In the genomic region with DNA sequence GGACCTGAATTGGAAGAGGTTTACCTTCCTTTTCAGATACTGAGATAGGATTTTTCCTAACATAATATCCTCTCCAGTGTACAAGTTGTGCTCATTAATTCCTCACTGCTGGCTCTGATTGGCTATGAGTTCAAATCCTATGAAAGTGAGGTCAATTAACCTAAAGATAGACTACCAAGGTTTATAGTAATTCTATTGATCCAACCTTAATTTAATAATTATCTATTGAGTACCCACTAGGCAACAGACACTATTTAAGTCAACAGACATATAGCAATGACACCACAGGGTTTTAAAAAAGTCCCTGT, we compare ENCODE assay signal across 17 cellular contexts.
DNase-seq lines count a peak whose midpoint lies in the region; ATAC-seq, FAIRE-seq and TF ChIP-seq lines count a peak whose summit lies in the region.
"Had no signal": no experiment of that assay in that cellular context is flagged by ENCODE, and none has a peak within 500 bp of the region (broad histone marks: within the 10 kb centered on the region; RNA-seq: fewer than 3 reads in every experiment).

No MANE protein-coding gene starts in this region.

- H3K27me3 Mint-ChIP-seq in MCF 10A (ENCODE audit: insufficient read depth, unreplicated experiment) (no peaks in the 10 kb centered on the region), endothelial cell (ENCODE audit: unreplicated experiment) (no peaks in the 10 kb centered on the region)

- H2AFZ ChIP-seq in mammary epithelial cell (ENCODE audit: low read depth, low read length): peak overlapping the region; percentile 91
- peak overlapping the region; percentile 13 for H2AFZ ChIP-seq in GM12878 (ENCODE audit: control insufficient read depth, low read depth, low read length)

- H3K4me1 Mint-ChIP-seq in MCF 10A (ENCODE audit: insufficient read depth, unreplicated experiment) (peaks cover 6% of the 10 kb centered on the region), endothelial cell (ENCODE audit: unreplicated experiment) (peaks cover 3% of the 10 kb centered on the region)

- TF ChIP-seq RAD21 in GM12878 (IDR thresholded peaks at IDR 0.05; ENCODE audit: insufficient read depth, low read depth, low read length): no peak

- BruUV-seq in mammary epithelial cell (replicated peaks; lab: Mats Ljungman, UMichigan) (no TSS peak), MCF 10A (replicated peaks; lab: Mats Ljungman, UMichigan) (no TSS peak), GM12878 (replicated peaks; lab: Mats Ljungman, UMichigan) (no TSS peak)

- H3K9me3 ChIP-seq in mammary epithelial cell (replicated peaks; ENCODE audit: insufficient read depth, low read length): no peaks in the 10 kb centered on the region
- no peaks in the 10 kb centered on the region for H3K9me3 ChIP-seq in GM12878 (replicated peaks; ENCODE audit: control insufficient read depth, insufficient read depth, low read length)
- H3K9me3 ChIP-seq: gastrocnemius medialis, Peyer's patch, sigmoid colon, tibial nerve had no signal

- no peak for TF ChIP-seq EP300 in GM12878 (IDR thresholded peaks at IDR 0.05; ENCODE audit: borderline replicate concordance in 1 of 2, control insufficient read depth in 1 of 2, low read depth in 2 of 2, low read length in 2 of 2)

- intact Hi-C loops in mammary epithelial cell (cut with micrococcal nuclease) (no loop called here), MCF 10A (cut with micrococcal nuclease) (loop anchor here (1.0 to 2.0 kb wide), 2 partner anchors 86 to 404 kb away; no protein-coding TSS in a partner anchor), GM12878 (cut with micrococcal nuclease; ENCODE audit: unreplicated experiment) (loop anchor here (2.0 to 5.0 kb wide), 4 partner anchors 33 to 404 kb away; no protein-coding TSS in a partner anchor)

- DNase-seq in mammary epithelial cell (no peak), MCF 10A (ENCODE audit: unreplicated experiment) (no peak), GM12878 (ENCODE audit: low read depth, low spot score) (no peak), HuH-7 (ENCODE audit: low spot score) (no peak), NOMO-1 (lab: John Stamatoyannopoulos, UW; ENCODE audit: unreplicated experiment in 2 of 2) (no peak), endothelial cell (ENCODE audit: low spot score) (no peak), COR-L47 (lab: John Stamatoyannopoulos, UW) (no peak)
- DNase-seq: DMS153, NCI-H526 treated with DMSO at 0.1 percent for 48 hours, sigmoid colon had no signal

- no peaks in the 10 kb centered on the region for H3K27me3 ChIP-seq in mammary epithelial cell (ENCODE audit: insufficient read depth, low read length)
- H3K27me3 ChIP-seq in GM12878 (replicated peaks in 1 of 2; ENCODE audit: control insufficient read depth in 2 of 2, insufficient read depth in 2 of 2, low read length in 1 of 2): no peaks in the 10 kb centered on the region
- H3K27me3 ChIP-seq: gastrocnemius medialis, Peyer's patch, sigmoid colon, tibial nerve had no signal

- CTCF ChIA-PET in mammary epithelial cell (lab: Charles Lee; ENCODE audit: low non-redundant PET): interaction anchor here (0.6 kb wide), 1 partner anchor 403 kb away, joined by 11 read pairs; no protein-coding TSS in a partner anchor
- CTCF ChIA-PET in MCF 10A (lab: Yijun Ruan, JAX): interaction anchor here (0.6 to 2.8 kb wide), 7 partner anchors 11 to 403 kb away, joined by 3 to 9 read pairs (median 5); no protein-coding TSS in a partner anchor
- CTCF ChIA-PET in GM12878 (lab: Yijun Ruan, JAX): interaction anchor here (0.6 to 4.2 kb wide), 23 partner anchors 10 to 403 kb away, joined by 3 to 41 read pairs (median 6); no protein-coding TSS in a partner anchor

- H3K4me3 ChIP-seq in mammary epithelial cell (replicated peaks in 1 of 3; ENCODE audit: insufficient read depth in 1 of 3, low read depth in 2 of 3, low read length in 3 of 3) (no peak overlapping the region), GM12878 (no peak overlapping the region)
- H3K4me3 ChIP-seq: gastrocnemius medialis, Peyer's patch, sigmoid colon, tibial nerve had no signal

- peaks cover 12% of the 10 kb centered on the region for H3K4me1 ChIP-seq in mammary epithelial cell (ENCODE audit: insufficient read depth, low read length)
- 0 out of 2 replicates have a peak, but pooled peaks cover 2% of the 10 kb centered on the region for H3K4me1 ChIP-seq in GM12878 (ENCODE audit: control insufficient read depth, insufficient read depth, low read length)
- H3K4me1 ChIP-seq: gastrocnemius medialis, parathyroid adenoma, Peyer's patch, sigmoid colon, tibial nerve had no signal

- H3K27ac Mint-ChIP-seq in MCF 10A (ENCODE audit: low read depth, unreplicated experiment) (no peak overlapping the region), endothelial cell (ENCODE audit: unreplicated experiment) (no peak overlapping the region)
- H3K27ac Mint-ChIP-seq: stimulated activated naive B cell treated with anti-CD40 and anti-IgM and Interleukin-4, amounts not matched to agents 10 μg/mL and 1 μg/mL and 100 μg/mL, for 72 hours had no signal

- TF ChIP-seq POLR2A in GM12878 (IDR thresholded peaks at IDR 0.05; ENCODE audit: low read depth, low read length): no peak

- no peak overlapping the region for H3K9ac ChIP-seq in mammary epithelial cell (ENCODE audit: insufficient read depth, low read length)
- H3K9ac ChIP-seq in GM12878 (ENCODE audit: control insufficient read depth, insufficient read depth, low read length): no peak overlapping the region
- H3K9ac ChIP-seq: parathyroid adenoma had no signal

- RAD21 ChIA-PET in GM12878 (lab: Charles Lee; ENCODE audit: unreplicated experiment): interaction anchor here (0.7 to 2.2 kb wide), 10 partner anchors 19 to 403 kb away, joined by 3 to 15 read pairs (median 4); no protein-coding TSS in a partner anchor

- peak overlapping the region; percentile 34 for H3K27ac ChIP-seq in mammary epithelial cell (ENCODE audit: insufficient read depth, low read depth, low read length)
- no peak overlapping the region for H3K27ac ChIP-seq in GM12878 (ENCODE audit: control insufficient read depth, insufficient read depth)
- H3K27ac ChIP-seq: gastrocnemius medialis, parathyroid adenoma, Peyer's patch, sigmoid colon, tibial nerve had no signal

- H4K20me1 ChIP-seq in mammary epithelial cell (ENCODE audit: insufficient read depth, low read length) (no peaks in the 10 kb centered on the region), GM12878 (ENCODE audit: control insufficient read depth, insufficient read depth) (no peaks in the 10 kb centered on the region)

- H3K36me3 Mint-ChIP-seq in MCF 10A (ENCODE audit: insufficient read depth, unreplicated experiment) (no peaks in the 10 kb centered on the region), endothelial cell (ENCODE audit: low read depth, unreplicated experiment) (no peaks in the 10 kb centered on the region)
- H3K36me3 Mint-ChIP-seq: naive thymus-derived CD8-positive, alpha-beta T cell; stimulated activated naive B cell treated with anti-CD40 and anti-IgM and Interleukin-4, amounts not matched to agents 10 μg/mL and 1 μg/mL and 100 μg/mL, for 72 hours had no signal

- ATAC-seq in HG03354 (IDR thresholded peaks at IDR 0.05; ENCODE audit: poor library complexity, severe bottlenecking, unreplicated experiment) (peak; percentile 16), GM12878 (no peak)
- ATAC-seq: gastrocnemius medialis had no signal

- H3K4me3 Mint-ChIP-seq in MCF 10A (ENCODE audit: unreplicated experiment) (no peak overlapping the region), endothelial cell (ENCODE audit: unreplicated experiment) (no peak overlapping the region)

- H3K9me3 Mint-ChIP-seq in MCF 10A (ENCODE audit: unreplicated experiment) (no peaks in the 10 kb centered on the region), endothelial cell (ENCODE audit: unreplicated experiment) (no peaks in the 10 kb centered on the region)
- H3K9me3 Mint-ChIP-seq: stimulated activated naive B cell treated with anti-CD40 and anti-IgM and Interleukin-4, amounts not matched to agents 10 μg/mL and 1 μg/mL and 100 μg/mL, for 72 hours had no signal

- no peak for FAIRE-seq in GM12878 (lab: Jason Lieb, UNC)

- H3K79me2 ChIP-seq in mammary epithelial cell (ENCODE audit: insufficient read depth, low read length) (no peaks in the 10 kb centered on the region), GM12878 (ENCODE audit: control insufficient read depth, insufficient read depth, low read length) (no peaks in the 10 kb centered on the region)
- H3K79me2 ChIP-seq: parathyroid adenoma had no signal

- SMC1A ChIA-PET in GM12878 (lab: Charles Lee; ENCODE audit: uncharacterized antibody, unreplicated experiment): interaction anchor here (0.6 to 3.1 kb wide), 21 partner anchors 9 to 594 kb away, joined by 3 to 20 read pairs (median 4); no protein-coding TSS in a partner anchor

- no peak for TF ChIP-seq CTCF in mammary epithelial cell (conservative IDR thresholded peaks at IDR 0.05 in 1 of 2, IDR thresholded peaks at IDR 0.05 in 1 of 2; ENCODE audit: extremely low read depth in 1 of 2, insufficient read depth in 1 of 2, low read depth in 1 of 2, low read length in 2 of 2)
- no peak for TF ChIP-seq CTCF in MCF 10A (IDR thresholded peaks at IDR 0.05; ENCODE audit: unreplicated experiment)
- TF ChIP-seq CTCF in GM12878 (IDR thresholded peaks at IDR 0.05 in 2 of 3, conservative IDR thresholded peaks at IDR 0.05 in 1 of 3; ENCODE audit: control insufficient read depth in 2 of 3, extremely low read depth in 1 of 3, insufficient read depth in 1 of 3, low read depth in 3 of 3, low read length in 3 of 3): no peak
- no peak for TF ChIP-seq CTCF in endothelial cell (IDR thresholded peaks at IDR 0.05; ENCODE audit: unreplicated experiment)

- POLR2A ChIA-PET in MCF 10A (lab: Yijun Ruan, JAX): interaction anchor here (0.6 kb wide), 1 partner anchor 10 kb away, joined by 3 read pairs; no protein-coding TSS in a partner anchor
- POLR2A ChIA-PET in GM12878 (lab: Charles Lee): interaction anchor here (2.1 kb wide), 1 partner anchor 10 kb away, joined by 9 read pairs; no protein-coding TSS in a partner anchor

- dilution Hi-C loops in mammary epithelial cell (cut with HindIII; ENCODE audit: low sequenced_read_pairs): no loop called here

- H3K36me3 ChIP-seq in mammary epithelial cell (ENCODE audit: insufficient read depth, low read length) (no peaks in the 10 kb centered on the region), GM12878 (ENCODE audit: control insufficient read depth in 2 of 2, insufficient read depth in 2 of 2, low read length in 1 of 2) (no peaks in the 10 kb centered on the region)
- H3K36me3 ChIP-seq: gastrocnemius medialis, Peyer's patch, sigmoid colon, tibial nerve had no signal

- in situ Hi-C loops in mammary epithelial cell (cut with MboI; ENCODE audit: low sequenced_read_pairs in 2 of 2): no loop called here
- in situ Hi-C loops in GM12878 (cut with MboI): no loop called here

- H3K4me2 ChIP-seq in mammary epithelial cell (ENCODE audit: insufficient read depth, low read depth, low read length) (peak overlapping the region; percentile 61), GM12878 (ENCODE audit: control insufficient read depth, insufficient read depth) (peak overlapping the region; percentile 17; the same call in 1 of the 2 replicates)

TF ChIP-seq in GM12878, 131 proteins besides CTCF, POLR2A, EP300 and RAD21:
- TF ChIP-seq MTA2 (IDR thresholded peaks at IDR 0.05; ENCODE audit: low read depth) (0 out of 2 replicates have a peak, but pooled peaks have one; percentile 1), SMARCA5 (IDR thresholded peaks at IDR 0.05) (no peak)
TF ChIP-seq in GM12878: peak in this region for 1.
